Comparison of ENCODE assay signal across 17 cellular contexts in genomic region chr3:114400369-114400768, GRCh38.
DNase-seq lines count a peak whose midpoint lies in the region; ATAC-seq and TF ChIP-seq lines count a peak whose summit lies in the region.
"Had no signal": no experiment of that assay in that cellular context is flagged by ENCODE, and none has a peak within 500 bp of the region (broad histone marks: within the 10 kb centered on the region; RNA-seq: fewer than 3 reads in every experiment).

No MANE protein-coding gene starts in this region.

- no peaks in the 10 kb centered on the region for H3K79me2 ChIP-seq in neural cell (replicated peaks; ENCODE audit: insufficient read depth, low read length)

- H3K27ac ChIP-seq in esophagus muscularis mucosa (replicated peaks in 1 of 4) = peak overlapping the region; percentile 37 to 71 (median 50)
- H3K27ac ChIP-seq in neural cell (ENCODE audit: low read length) = peak overlapping the region; percentile 72
- peak overlapping the region; percentile 41 to 42 for H3K27ac ChIP-seq in testis
- H3K27ac ChIP-seq: 22Rv1, SJSA1 had no signal

- TF ChIP-seq CTCF in esophagus muscularis mucosa (IDR thresholded peaks at IDR 0.05) (no peak), neural cell (IDR thresholded peaks at IDR 0.05; ENCODE audit: poor library complexity, severe bottlenecking) (no peak), testis (IDR thresholded peaks at IDR 0.05) (no peak)

- no peak overlapping the region for H2AFZ ChIP-seq in neural cell (ENCODE audit: low read depth, low read length)

- H4K20me1 ChIP-seq in neural cell (ENCODE audit: insufficient read depth) = no peaks in the 10 kb centered on the region

- no peak for TF ChIP-seq RAD21 in neural cell (conservative IDR thresholded peaks at IDR 0.05)

- TF ChIP-seq POLR2A in esophagus muscularis mucosa (IDR thresholded peaks at IDR 0.05; ENCODE audit: low read depth) (no peak), testis (IDR thresholded peaks at IDR 0.05) (no peak)

- peak overlapping the region; percentile 45 for H3K9ac ChIP-seq in neural cell (ENCODE audit: low read length)

- TF ChIP-seq EP300 in esophagus muscularis mucosa (IDR thresholded peaks at IDR 0.05) (no peak), neural cell (conservative IDR thresholded peaks at IDR 0.05; ENCODE audit: poor library complexity, severe bottlenecking) (no peak)

- no peaks in the 10 kb centered on the region for H3K36me3 ChIP-seq in esophagus muscularis mucosa
- no peaks in the 10 kb centered on the region for H3K36me3 ChIP-seq in neural cell (ENCODE audit: insufficient read depth, low read length)
- H3K36me3 ChIP-seq in testis (ENCODE audit: low read depth, missing control alignments) = no peaks in the 10 kb centered on the region
- H3K36me3 ChIP-seq: SJSA1 had no signal

- H3K4me3 ChIP-seq in esophagus muscularis mucosa (peak overlapping the region in 3 of 4 donors; percentile 11 to 36 (median 17)), neural cell (ENCODE audit: low read length) (peak overlapping the region; percentile 49), testis (no peak overlapping the region)
- H3K4me3 ChIP-seq: SJSA1 had no signal

- H3K4me2 ChIP-seq in neural cell (ENCODE audit: low read length) = no peak overlapping the region

- peaks cover 34 to 44% (median 42%) of the 10 kb centered on the region in 4 donors for H3K4me1 ChIP-seq in esophagus muscularis mucosa
- H3K4me1 ChIP-seq in testis = peaks cover 10% of the 10 kb centered on the region

- H3K9me3 ChIP-seq in esophagus muscularis mucosa (no peaks in the 10 kb centered on the region), neural cell (ENCODE audit: low read length) (no peaks in the 10 kb centered on the region), testis (no peaks in the 10 kb centered on the region)
- H3K9me3 ChIP-seq: SJSA1 had no signal

- no peaks in the 10 kb centered on the region for H3K9me2 ChIP-seq in neural cell (ENCODE audit: insufficient read depth, low read length)

- 41% methylated on average over 4 of the region's 4 CpGs for WGBS in esophagus muscularis mucosa
- WGBS in testis, 2 donors = 64 to 79% methylated on average over 4 of the region's 4 CpGs

- no peak for ATAC-seq in HG03439 (IDR thresholded peaks at IDR 0.05; ENCODE audit: unreplicated experiment)
- ATAC-seq: activated naive CD4-positive, alpha-beta T cell treated with anti-CD3 and anti-CD28 coated beads, Interleukin-2, amount 50 U/mL, for 72 hours had no signal

- H3K27me3 ChIP-seq in esophagus muscularis mucosa (no peaks in the 10 kb centered on the region), neural cell (ENCODE audit: insufficient read depth, low read depth, low read length) (no peaks in the 10 kb centered on the region), testis (no peaks in the 10 kb centered on the region)
- H3K27me3 ChIP-seq: SJSA1 had no signal

- intact Hi-C loops in esophagus muscularis mucosa (cut with DNase I) = no loop called here
- intact Hi-C loops in testis (cut with DNase I; ENCODE audit: low total_unique reads) = no loop called here

- DNase-seq in DMS79 treated with DMSO at 0.1 percent for 48 hours (lab: John Stamatoyannopoulos, UW) = peak; percentile 24
- DNase-seq in DMS79 (lab: John Stamatoyannopoulos, UW) = no peak
- no peak for DNase-seq in esophagus muscularis mucosa (ENCODE audit: extremely low spot score)
- DNase-seq in testis = no peak
- no peak for DNase-seq in amniotic stem cell (lab: John Stamatoyannopoulos, UW)
- no peak for DNase-seq in kidney glomerular epithelial cell (lab: John Stamatoyannopoulos, UW)
- DNase-seq: activated CD4-positive, alpha-beta T cell treated with anti-CD3 and anti-CD28 coated beads for 48 hours; activated T-cell treated with anti-CD3 and anti-CD28 coated beads, Interleukin-2, amount 50 U/mL, for 24 hours; DMS53; KG1; NCI-H510A; T1000 had no signal

- H3F3A ChIP-seq in neural cell (ENCODE audit: insufficient read depth, low read length, poor library complexity, severe bottlenecking) = no peaks in the 10 kb centered on the region

TF ChIP-seq in neural cell, 6 proteins besides CTCF, POLR2A, EP300 and RAD21:
- TF ChIP-seq REST (IDR thresholded peaks at IDR 0.05; ENCODE audit: borderline replicate concordance) (no peak), POLR2AphosphoS5 (IDR thresholded peaks at IDR 0.05) (no peak), EZH2 (IDR thresholded peaks at IDR 0.05; ENCODE audit: borderline replicate concordance, insufficient read depth, low read length, poor library complexity, severe bottlenecking) (no peak), SMC3 (conservative IDR thresholded peaks at IDR 0.05; ENCODE audit: poor library complexity) (no peak), MXI1 (conservative IDR thresholded peaks at IDR 0.05; ENCODE audit: poor library complexity, severe bottlenecking) (no peak), TAF1 (IDR thresholded peaks at IDR 0.05; ENCODE audit: low read depth) (no peak)

Comparison
In these comparisons a context has a peak if more than half of its experiments do, and no peak if none do; other contexts are left out.
1. H3K4me3 ChIP-seq: peak in esophagus muscularis mucosa (3 of 4) and neural cell (single experiment); none in testis (0 of 2).
2. Peak in every context shown above with its lines, with median percentiles within 50 percentile points of each other: H3K27ac ChIP-seq.